8 cellular contexts compared by ENCODE assay signal in genomic region chr3:62665627-62666433, GRCh38.
DNase-seq lines count a peak whose midpoint lies in the region; ATAC-seq and TF ChIP-seq lines count a peak whose summit lies in the region.

No MANE protein-coding gene starts in this region.

- H3K36me3 Mint-ChIP-seq in Caco-2 (ENCODE audit: insufficient read depth, unreplicated experiment): no peaks in the 10 kb centered on the region

- ATAC-seq in GM18519 (IDR thresholded peaks at IDR 0.05; ENCODE audit: low FRiP score, unreplicated experiment) (peak; percentile 83), HG02852 (IDR thresholded peaks at IDR 0.05; ENCODE audit: unreplicated experiment) (peak; percentile 92)

- no peaks in the 10 kb centered on the region for H3K9me3 ChIP-seq in Caco-2

- no TSS peak for BruUV-seq in Caco-2 (replicated peaks; lab: Mats Ljungman, UMichigan)

- intact Hi-C loops in Caco-2 (cut with micrococcal nuclease; ENCODE audit: unreplicated experiment) (loop anchor here (2.0 kb wide), 3 partner anchors 87 to 563 kb away; no protein-coding TSS in a partner anchor), posterior cingulate gyrus (cut with DNase I) (loop anchor here (2.0 to 10.0 kb wide), 2 partner anchors 209 to 527 kb away; partner anchors contain the start of gene CADPS)

- no peak overlapping the region for H3K4me3 ChIP-seq in Caco-2 (ENCODE audit: low read depth, low read length)

- peaks cover 10% of the 10 kb centered on the region for H3K27me3 Mint-ChIP-seq in Caco-2 (ENCODE audit: insufficient read depth, unreplicated experiment)

- H3K9me3 Mint-ChIP-seq in Caco-2 (ENCODE audit: unreplicated experiment): no peaks in the 10 kb centered on the region

- H3K4me1 ChIP-seq in Caco-2: no peaks in the 10 kb centered on the region

- CTCF ChIA-PET in Caco-2 (lab: Charles Lee): interaction anchor here (0.6 to 1.3 kb wide), 3 partner anchors 17 to 566 kb away, joined by 3 read pairs; no protein-coding TSS in a partner anchor

- DNase-seq in Caco-2 (peak; percentile 69 to 70), NCI-H1694 (lab: John Stamatoyannopoulos, UW) (peak; percentile 63), glomerular endothelial cell (ENCODE audit: extremely low read depth, low read depth, low spot score) (peak; percentile 9), posterior cingulate gyrus (peak; percentile 66 to 96 (median 78)), T-helper 9 cell (no peak)
- peak; percentile 2 for DNase-seq in activated CD4-positive, alpha-beta T cell treated with anti-CD3 and anti-CD28 coated beads, Interleukin-2, amount 50 U/mL, for 1 hour

- H3K27me3 ChIP-seq in Caco-2 (replicated peaks; ENCODE audit: control insufficient read depth, insufficient read depth, low read length): no peaks in the 10 kb centered on the region; the same call in 1 of the 2 replicates

- TF ChIP-seq CTCF in Caco-2 (IDR thresholded peaks at IDR 0.05; ENCODE audit: insufficient read depth in 1 of 2, low read depth in 1 of 2, low read length in 1 of 2, severe bottlenecking in 1 of 2, unreplicated experiment in 1 of 2): peak; percentile 59 to 71

- H3K27ac Mint-ChIP-seq in Caco-2 (ENCODE audit: unreplicated experiment): no peak overlapping the region

- POLR2A ChIA-PET in Caco-2 (lab: Charles Lee): no interaction called here

- H3K36me3 ChIP-seq in Caco-2 (ENCODE audit: control insufficient read depth, insufficient read depth, low read length): no peaks in the 10 kb centered on the region

- H3K4me3 Mint-ChIP-seq in Caco-2 (ENCODE audit: unreplicated experiment): no peak overlapping the region

- no peaks in the 10 kb centered on the region for H3K4me1 Mint-ChIP-seq in Caco-2 (ENCODE audit: low read depth, unreplicated experiment)
